Comparison of ENCODE assay signal across 7 cellular contexts in genomic region chrX:11148401-11148800, GRCh38.
"Had no signal": no experiment of that assay in that cellular context is flagged by ENCODE, and none has a peak within 500 bp of the region (broad histone marks: within the 10 kb centered on the region; RNA-seq: fewer than 3 reads in every experiment).

No MANE protein-coding gene starts in this region.

- DNase-seq: IMR-90, KBM-7, KG1 had no signal

- H3K27ac ChIP-seq: HL-60 had no signal

- H3K9me3 Mint-ChIP-seq: IgD-negative memory B cell had no signal

- H3K27ac Mint-ChIP-seq: IgD-negative memory B cell had no signal

- H3K4me3 ChIP-seq: K562 had no signal

- ATAC-seq: HepG2, K562 had no signal

- H3K36me3 Mint-ChIP-seq: IgD-negative memory B cell had no signal
